Comparison of ENCODE assay signal across 10 cellular contexts in genomic region chr12:88153959-88154358, GRCh38. TPM values are rescaled to one million over a fixed set of nuclear protein-coding genes. Genes with fewer than 3 reads are reported as not detected.
DNase-seq lines count a peak whose midpoint lies in the region; ATAC-seq, FAIRE-seq and TF ChIP-seq lines count a peak whose summit lies in the region.
"Had no signal": no experiment of that assay in that cellular context is flagged by ENCODE, and none has a peak within 500 bp of the region (broad histone marks: within the 10 kb centered on the region; RNA-seq: fewer than 3 reads in every experiment).

No MANE protein-coding gene starts in this region.

- intact Hi-C loops in gastrocnemius medialis (cut with DNase I; ENCODE audit: low total_unique reads): no loop called here

- no peak for TF ChIP-seq POLR2A in gastrocnemius medialis (IDR thresholded peaks at IDR 0.05)

- TF ChIP-seq CTCF in AG09309 (IDR thresholded peaks at IDR 0.05; ENCODE audit: control insufficient read depth, insufficient read depth, low read depth, low read length, missing control alignments): peak; percentile 20
- TF ChIP-seq CTCF in gastrocnemius medialis (IDR thresholded peaks at IDR 0.05 in 4 of 5, conservative IDR thresholded peaks at IDR 0.05 in 1 of 5): no peak

- no peaks in the 10 kb centered on the region for H3K9me3 ChIP-seq in gastrocnemius medialis
- H3K9me3 ChIP-seq: SJSA1 had no signal

- no peaks in the 10 kb centered on the region for H3K4me1 ChIP-seq in gastrocnemius medialis
- H3K4me1 ChIP-seq: SJSA1 had no signal

- in situ Hi-C loops in gastrocnemius medialis (cut with MboI; ENCODE audit: low sequenced_read_pairs in 4 of 4): loop anchor here in 1 of 4 donors (25.0 kb wide), 1 partner anchor 833 kb away; no protein-coding TSS in a partner anchor

- H3K4me3 ChIP-seq in AG09309 (ENCODE audit: control insufficient read depth, low read depth, low read length) (no peak overlapping the region), gastrocnemius medialis (no peak overlapping the region)
- H3K4me3 ChIP-seq: SJSA1 had no signal

- no peaks in the 10 kb centered on the region for H3K27me3 ChIP-seq in gastrocnemius medialis
- H3K27me3 ChIP-seq: SJSA1 had no signal

- ATAC-seq in gastrocnemius medialis: no peak

- FAIRE-seq in GM19239 (lab: Jason Lieb, UNC) (peak; percentile 11), TTC549 (lab: Jason Lieb, UNC) (peak; percentile 80)

- no peaks in the 10 kb centered on the region for H3K36me3 ChIP-seq in gastrocnemius medialis
- H3K36me3 ChIP-seq: SJSA1 had no signal

- DNase-seq in AG09309 (ENCODE audit: low read depth): peak; percentile 11
- no peak for DNase-seq in GM19239 (ENCODE audit: insufficient read length, low spot score)
- peak; percentile 2 for DNase-seq in hepatic stellate cell (ENCODE audit: low spot score)
- no peak for DNase-seq in gastrocnemius medialis
- no peak for DNase-seq in midbrain (lab: John Stamatoyannopoulos, UW)
- DNase-seq in activated gamma-delta T cell (lab: John Stamatoyannopoulos, UW): no peak
- no peak for DNase-seq in NK-92 treated with Interleukin-12 subunit alpha and Interleukin-12 subunit beta, amount 100 ng/mL, for 24 hours (lab: John Stamatoyannopoulos, UW)
- DNase-seq: naive B cell had no signal

- no peak overlapping the region for H3K27ac ChIP-seq in gastrocnemius medialis
- H3K27ac ChIP-seq: SJSA1 had no signal

RNA-seq across cellular contexts. Expression of gene TMTC3, which starts 11.9 kb away (rescaled TPM):
- 10 to 100 TPM in 1 of 4 donors, 1 to 10 TPM in 3; 4.9 to 15.9 (median 6.6) TPM for total RNA-seq in gastrocnemius medialis

RNA-seq across cellular contexts. Expression of gene CEP290, which starts 12.1 kb away (rescaled TPM):
- total RNA-seq in gastrocnemius medialis: 1 to 10 TPM; 2.5 to 9.4 (median 5.0) TPM

Comparison
In these comparisons a context has a peak if more than half of its experiments do, and no peak if none do; other contexts are left out.
1. DNase-seq: peak in AG09309 (single experiment) and hepatic stellate cell (single experiment); none in GM19239 (single experiment), gastrocnemius medialis (0 of 2), midbrain (single experiment), activated gamma-delta T cell (single experiment) and NK-92 treated with Interleukin-12 subunit alpha and Interleukin-12 subunit beta, amount 100 ng/mL, for 24 hours (single experiment).